8 cellular contexts compared by ENCODE assay signal in genomic region chrX:40434947-40435346, GRCh38.
A peak's percentile ranks its signal among the peaks of the same experiment; 100 is the strongest.
DNase-seq lines count a peak whose midpoint lies in the region; TF ChIP-seq lines count a peak whose summit lies in the region.

No MANE protein-coding gene starts in this region.

- peak overlapping the region; percentile 39 for H3K4me3 Mint-ChIP-seq in mesothelial cell of epicardium

- no peak overlapping the region for H3K4me3 ChIP-seq in Karpas-422 (ENCODE audit: low read length)

- DNase-seq in AG20443 (ENCODE audit: low spot score) (peak; percentile 30), NCI-H1694 treated with DMSO at 0.1 percent for 48 hours (lab: John Stamatoyannopoulos, UW) (peak; percentile 64), ecto neural progenitor cell (ENCODE audit: low spot score) (peak; percentile 67), mesothelial cell of epicardium (ENCODE audit: low spot score in 2 of 2, unreplicated experiment in 2 of 2) (no peak), HuH-7 (ENCODE audit: low spot score) (no peak), NCI-H2081 treated with DMSO at 0.1 percent for 48 hours (lab: John Stamatoyannopoulos, UW) (no peak), Karpas-422 (no peak), D341Med (ENCODE audit: low spot score) (no peak)

- H3K4me1 Mint-ChIP-seq in mesothelial cell of epicardium: peaks cover 12% of the 10 kb centered on the region

- H3K27ac ChIP-seq in Karpas-422 (ENCODE audit: low read length): no peak overlapping the region

- no peak overlapping the region for H3K9ac ChIP-seq in Karpas-422 (ENCODE audit: low read length)

- TF ChIP-seq CTCF in mesothelial cell of epicardium (IDR thresholded peaks at IDR 0.05; ENCODE audit: unreplicated experiment): no peak

- peak overlapping the region; percentile 66 for H3K27ac Mint-ChIP-seq in mesothelial cell of epicardium

- H2AFZ ChIP-seq in Karpas-422 (ENCODE audit: low read length): no peak overlapping the region

- H3K9me3 Mint-ChIP-seq in mesothelial cell of epicardium: peaks cover 47% of the 10 kb centered on the region

- no peaks in the 10 kb centered on the region for H3K9me3 ChIP-seq in Karpas-422 (ENCODE audit: low read length)

- H3K79me2 ChIP-seq in Karpas-422 (ENCODE audit: low read length): no peaks in the 10 kb centered on the region

- no peaks in the 10 kb centered on the region for H4K20me1 ChIP-seq in Karpas-422 (ENCODE audit: insufficient read depth, low read depth, low read length)

- H3K27me3 Mint-ChIP-seq in mesothelial cell of epicardium (ENCODE audit: low read depth): no peaks in the 10 kb centered on the region

- no peak overlapping the region for H3K4me2 ChIP-seq in Karpas-422 (ENCODE audit: low read depth, low read length, poor library complexity, severe bottlenecking)

- H3K36me3 ChIP-seq in Karpas-422 (ENCODE audit: insufficient read depth, low read length): no peaks in the 10 kb centered on the region

- H3K27me3 ChIP-seq in Karpas-422 (ENCODE audit: low read length): no peaks in the 10 kb centered on the region

- H3K36me3 Mint-ChIP-seq in mesothelial cell of epicardium: no peaks in the 10 kb centered on the region

- H3K4me1 ChIP-seq in Karpas-422 (ENCODE audit: low read length): no peaks in the 10 kb centered on the region

- no peaks in the 10 kb centered on the region for H3K9me2 ChIP-seq in Karpas-422 (replicated peaks; ENCODE audit: insufficient read depth, low read length)

Comparison
In these comparisons a context has a peak if more than half of its experiments do, and no peak if none do; other contexts are left out.
1. DNase-seq: peak in AG20443 (single experiment), NCI-H1694 treated with DMSO at 0.1 percent for 48 hours (single experiment) and ecto neural progenitor cell (single experiment); none in mesothelial cell of epicardium (0 of 2), HuH-7 (single experiment), NCI-H2081 treated with DMSO at 0.1 percent for 48 hours (single experiment), Karpas-422 (single experiment) and D341Med (single experiment).